ENCODE assay signal across 1 cellular context in genomic region chr11:68999093-68999747, GRCh38.
A peak's percentile ranks its signal among the peaks of the same experiment; 100 is the strongest.
TF ChIP-seq lines count a peak whose summit lies in the region.

No MANE protein-coding gene starts in this region.

TF ChIP-seq in HepG2, 621 proteins besides CTCF, POLR2A, EP300 and RAD21:
- TF ChIP-seq MEIS1 (CRISPR knock-in tag; IDR thresholded peaks at IDR 0.05; ENCODE audit: borderline replicate concordance) (no peak), ZNF652 (CRISPR knock-in tag; IDR thresholded peaks at IDR 0.05; ENCODE audit: borderline replicate concordance, low read depth) (peak; percentile 41; the same call in 1 of the 2 replicates)
TF ChIP-seq in HepG2: peak in this region for 1.
